Comparison of ENCODE assay signal across 1 cellular context in the genomic region with DNA sequence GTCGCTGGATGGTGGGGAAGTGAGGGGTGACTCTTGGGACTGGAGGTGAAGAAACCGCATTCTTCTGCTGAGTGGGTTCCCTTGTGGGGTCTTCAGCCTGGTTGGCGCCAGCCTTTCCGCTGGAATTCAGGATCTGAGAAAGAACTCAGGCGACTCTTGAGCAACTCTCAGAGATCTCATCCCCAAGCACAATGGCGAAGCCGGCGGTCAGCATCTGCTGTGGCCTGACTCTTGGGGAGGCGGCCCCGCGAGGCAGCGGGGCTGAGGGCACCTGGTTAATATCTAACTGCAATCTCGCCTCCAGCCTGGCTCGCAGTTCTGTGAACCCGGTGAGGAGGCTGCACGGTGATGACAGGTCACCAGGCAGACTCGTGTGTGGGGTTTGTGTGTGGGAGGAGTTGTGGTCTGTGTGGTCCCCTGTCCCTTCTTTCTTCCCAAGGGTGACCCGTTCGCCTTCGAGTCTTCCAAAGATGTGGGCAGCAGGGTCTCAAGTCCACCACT.
TF ChIP-seq lines count a peak whose summit lies in the region.

No MANE protein-coding gene starts in this region.

TF ChIP-seq in K562, 482 proteins besides CTCF, POLR2A, EP300 and RAD21 (continued from another document):
- TF ChIP-seq ZNF518B (CRISPR knock-in tag; IDR thresholded peaks at IDR 0.05) (no peak), MYNN (IDR thresholded peaks at IDR 0.05) (0 out of 2 replicates have a peak, but pooled peaks have one; percentile 17), MYNN (CRISPR knock-in tag; IDR thresholded peaks at IDR 0.05) (no peak), ZBTB7A (IDR thresholded peaks at IDR 0.05; ENCODE audit: borderline replicate concordance, control insufficient read depth, low read depth, low read length) (no peak), L3MBTL2 (IDR thresholded peaks at IDR 0.05) (peak; percentile 9), KDM4B (IDR thresholded peaks at IDR 0.05; ENCODE audit: borderline replicate concordance in 2 of 2, low read depth in 1 of 2) (no peak), CREM (IDR thresholded peaks at IDR 0.05; ENCODE audit: low read depth) (peak; percentile 26; the same call in 1 of the 2 replicates), MXI1 (IDR thresholded peaks at IDR 0.05; ENCODE audit: low read depth, low read length) (no peak), ZNF324 (CRISPR knock-in tag; IDR thresholded peaks at IDR 0.05) (no peak), ZNF780A (CRISPR knock-in tag; IDR thresholded peaks at IDR 0.05) (no peak), ZBTB1 (CRISPR knock-in tag; IDR thresholded peaks at IDR 0.05; ENCODE audit: borderline replicate concordance, low read depth) (peak; percentile 55; the same call in 1 of the 2 replicates), ZNF395 (CRISPR knock-in tag; IDR thresholded peaks at IDR 0.05) (no peak), ZKSCAN8 (CRISPR knock-in tag; IDR thresholded peaks at IDR 0.05) (no peak), SMARCA4 (IDR thresholded peaks at IDR 0.05) (0 out of 2 replicates have a peak, but pooled peaks have one; percentile 13), MEIS2 (IDR thresholded peaks at IDR 0.05; ENCODE audit: partially characterized antibody) (peak; percentile 59)
TF ChIP-seq in K562: peak in this region for 20.
